23 cellular contexts compared by ENCODE assay signal in genomic region chr11:36191941-36192340, GRCh38.
"Had no signal": no experiment of that assay in that cellular context is flagged by ENCODE, and none has a peak within 500 bp of the region (broad histone marks: within the 10 kb centered on the region; RNA-seq: fewer than 3 reads in every experiment).

No MANE protein-coding gene starts in this region.

- DNase-seq: effector CD4-positive, alpha-beta T cell; endodermal cell; erythroblast; foreskin melanocyte; head of caudate nucleus; kidney; left cardiac atrium; left ventricle myocardium inferior; lower lobe of right lung; naive B cell; nephron progenitor cell; right cardiac atrium; stimulated activated CD4-positive, alpha-beta T cell treated with anti-CD3 and anti-CD28 coated beads, Interleukin-4, amount 100 ng/mL, for 1 hour; stimulated activated CD8-positive, alpha-beta memory T cell treated with anti-CD3 and anti-CD28 coated beads, Interleukin-4, amount 100 ng/mL, for 48 hours; stimulated activated naive CD8-positive, alpha-beta T cell treated with anti-CD3 and anti-CD28 coated beads, Interleukin-15, Interleukin-2, amounts not matched to agents 100 U/mL and 50 U/mL, for 24 hours; thyroid gland; upper lobe of left lung; uterus had no signal

- H3K4me3 ChIP-seq: coronary artery, hepatocyte, left ventricle myocardium inferior, lower lobe of right lung, smooth muscle cell, suprapubic skin, thyroid gland, upper lobe of left lung, uterus had no signal

- ATAC-seq: left cardiac atrium; lower lobe of right lung; right cardiac atrium; stimulated activated effector memory CD8-positive, alpha-beta T cell treated with anti-CD3 and anti-CD28 coated beads, Interleukin-12 subunit alpha, Interleukin-12 subunit beta, amount 100 ng/mL, for 72 hours; stimulated activated naive CD8-positive, alpha-beta T cell treated with anti-CD3 and anti-CD28 coated beads, Interleukin-15, Interleukin-2, amounts not matched to agents 100 U/mL and 50 U/mL, for 24 hours had no signal
